In genomic region chr16:27224271-27224737, GRCh38 we compare ENCODE assay signal across 21 cellular contexts. TPM values are rescaled to one million over a fixed set of nuclear protein-coding genes. Genes with fewer than 3 reads are reported as not detected.
DNase-seq lines count a peak whose midpoint lies in the region; ATAC-seq and TF ChIP-seq lines count a peak whose summit lies in the region.
"Had no signal": no experiment of that assay in that cellular context is flagged by ENCODE, and none has a peak within 500 bp of the region (broad histone marks: within the 10 kb centered on the region; RNA-seq: fewer than 3 reads in every experiment).

No MANE protein-coding gene starts in this region.

- no peaks in the 10 kb centered on the region for H3K27me3 Mint-ChIP-seq in activated naive CD8-positive, alpha-beta T cell treated with anti-CD3 and anti-CD28 coated beads, Interleukin-2, amount 10 ng/mL, durations not matched to agents 7 days and 5 days
- H3K27me3 Mint-ChIP-seq: activated CD4-positive, alpha-beta T cell treated with anti-CD3 and anti-CD28 coated beads for 36 hours; CD4-positive, CD25-positive, alpha-beta regulatory T cell had no signal

- no peak overlapping the region for H3K9ac ChIP-seq in BLaER1

- no peak for TF ChIP-seq CTCF in GM13976 (IDR thresholded peaks at IDR 0.05; ENCODE audit: borderline replicate concordance, control extremely low read depth, extremely low read depth, insufficient read depth, missing control alignments)

- peak overlapping the region; percentile 89 for H3K4me2 ChIP-seq in BLaER1

- peaks cover 15% of the 10 kb centered on the region for H3K36me3 Mint-ChIP-seq in activated naive CD8-positive, alpha-beta T cell treated with anti-CD3 and anti-CD28 coated beads, Interleukin-2, amount 10 ng/mL, durations not matched to agents 7 days and 5 days

- H3K9me3 ChIP-seq in BLaER1 = no peaks in the 10 kb centered on the region
- H3K9me3 ChIP-seq: sigmoid colon, thoracic aorta had no signal

- no peaks in the 10 kb centered on the region for H3K27me3 ChIP-seq in BLaER1
- H3K27me3 ChIP-seq: sigmoid colon had no signal

- in situ Hi-C loops in GM13976 (cut with MboI; ENCODE audit: low sequenced_read_pairs, unreplicated experiment) = no loop called here

- no peaks in the 10 kb centered on the region for H3K9me3 Mint-ChIP-seq in activated naive CD8-positive, alpha-beta T cell treated with anti-CD3 and anti-CD28 coated beads, Interleukin-2, amount 10 ng/mL, durations not matched to agents 7 days and 5 days
- H3K9me3 Mint-ChIP-seq: nephron progenitor cell had no signal

- no peak overlapping the region for H3K4me3 Mint-ChIP-seq in activated naive CD8-positive, alpha-beta T cell treated with anti-CD3 and anti-CD28 coated beads, Interleukin-2, amount 10 ng/mL, durations not matched to agents 7 days and 5 days
- H3K4me3 Mint-ChIP-seq: activated CD4-positive, alpha-beta T cell treated with anti-CD3 and anti-CD28 coated beads for 36 hours; CD4-positive, CD25-positive, alpha-beta regulatory T cell; nephron progenitor cell had no signal

- ATAC-seq in activated naive CD8-positive, alpha-beta T cell treated with anti-CD3 and anti-CD28 coated beads, Interleukin-2, amount 10 ng/mL, durations not matched to agents 7 days and 5 days (ENCODE audit: low read depth) = no peak
- ATAC-seq: activated CD4-positive, alpha-beta T cell treated with anti-CD3 and anti-CD28 coated beads for 36 hours had no signal

- H3K4me1 Mint-ChIP-seq in activated naive CD8-positive, alpha-beta T cell treated with anti-CD3 and anti-CD28 coated beads, Interleukin-2, amount 10 ng/mL, durations not matched to agents 7 days and 5 days = peaks cover 15% of the 10 kb centered on the region

- POLR2A ChIA-PET in activated naive CD8-positive, alpha-beta T cell treated with anti-CD3 and anti-CD28 coated beads, Interleukin-2, amount 10 ng/mL, durations not matched to agents 7 days and 5 days (lab: Charles Lee) = interaction anchor here (0.9 to 1.4 kb wide), 3 partner anchors 11 to 45 kb away, joined by 3 to 8 read pairs (median 5); partner anchors contain the start of gene KDM8

- peak overlapping the region; percentile 86 for H3K27ac ChIP-seq in BLaER1
- H3K27ac ChIP-seq: thoracic aorta had no signal

- H3K36me3 ChIP-seq in BLaER1 = peaks cover 26% of the 10 kb centered on the region

- DNase-seq in GM13976 (ENCODE audit: low spot score) (peak; percentile 24), myocyte (ENCODE audit: low read depth) (peak; percentile 53), kidney tubule cell (ENCODE audit: low spot score) (no peak), iPS-NIHi11 (ENCODE audit: low spot score) (no peak), DMS53 treated with DMSO at 0.1 percent for 48 hours (lab: John Stamatoyannopoulos, UW; ENCODE audit: unreplicated experiment) (no peak)
- DNase-seq in activated naive CD8-positive, alpha-beta T cell treated with anti-CD3 and anti-CD28 coated beads, Interleukin-2, amount 10 ng/mL, durations not matched to agents 7 days and 5 days = no peak
- DNase-seq in activated CD8-positive, alpha-beta memory T cell treated with anti-CD3 and anti-CD28 coated beads for 24 hours = no peak
- DNase-seq: activated CD4-positive, alpha-beta T cell treated with anti-CD3 and anti-CD28 coated beads for 36 hours; activated effector memory CD4-positive, alpha-beta T cell treated with anti-CD3 and anti-CD28 coated beads, Interleukin-2, amount 50 U/mL, for 16 hours; CD4-positive, CD25-positive, alpha-beta regulatory T cell; DMS53; glutamatergic neuron; kidney glomerular epithelial cell; NCI-H1105 treated with DMSO at 0.1 percent for 48 hours; NCI-H2081; nephron progenitor cell; SHP77; sigmoid colon; SW 1271 had no signal

- no peaks in the 10 kb centered on the region for H4K20me1 ChIP-seq in BLaER1

- H3K4me1 ChIP-seq in BLaER1 = peaks cover 98% of the 10 kb centered on the region

- H3K27ac Mint-ChIP-seq in activated naive CD8-positive, alpha-beta T cell treated with anti-CD3 and anti-CD28 coated beads, Interleukin-2, amount 10 ng/mL, durations not matched to agents 7 days and 5 days = peak overlapping the region; percentile 75
- H3K27ac Mint-ChIP-seq: nephron progenitor cell had no signal

- H3K4me3 ChIP-seq in BLaER1 = no peak overlapping the region
- H3K4me3 ChIP-seq: sigmoid colon, thoracic aorta had no signal

RNA-seq across cellular contexts. Expression of gene KDM8, which starts 21.0 kb away (rescaled TPM):
- total RNA-seq in activated naive CD8-positive, alpha-beta T cell treated with anti-CD3 and anti-CD28 coated beads, Interleukin-2, amount 10 ng/mL, durations not matched to agents 7 days and 5 days = 10 to 100 TPM; 20.1 to 21.8 TPM
- 4.3 and 7.2 TPM in 2 replicates for total RNA-seq in myocyte
- 3.6 TPM for polyA plus RNA-seq in myocyte (2012)

RNA-seq across cellular contexts. Expression of gene NSMCE1, which starts 44.3 kb away (rescaled TPM):
- total RNA-seq in activated naive CD8-positive, alpha-beta T cell treated with anti-CD3 and anti-CD28 coated beads, Interleukin-2, amount 10 ng/mL, durations not matched to agents 7 days and 5 days = 10 to 100 TPM; 69.0 to 75.6 TPM
- total RNA-seq in myocyte = 46.6 and 65.0 TPM in 2 replicates
- 100 TPM for polyA plus RNA-seq in myocyte (2012)

Comparison
In these comparisons a context has a peak if more than half of its experiments do, and no peak if none do; other contexts are left out.
1. DNase-seq: peak in GM13976 (single experiment) and myocyte (single experiment); none in activated naive CD8-positive, alpha-beta T cell treated with anti-CD3 and anti-CD28 coated beads, Interleukin-2, amount 10 ng/mL, durations not matched to agents 7 days and 5 days (single experiment), kidney tubule cell (single experiment), iPS-NIHi11 (single experiment), activated CD8-positive, alpha-beta memory T cell treated with anti-CD3 and anti-CD28 coated beads for 24 hours (single experiment) and DMS53 treated with DMSO at 0.1 percent for 48 hours (single experiment).